In genomic region chr3:143951351-143951971, GRCh38 we compare ENCODE assay signal across 8 cellular contexts. TPM values are rescaled to one million over a fixed set of nuclear protein-coding genes. Genes with fewer than 3 reads are reported as not detected.
A peak's percentile ranks its signal among the peaks of the same experiment; 100 is the strongest.
DNase-seq lines count a peak whose midpoint lies in the region; FAIRE-seq and TF ChIP-seq lines count a peak whose summit lies in the region.

No MANE protein-coding gene starts in this region.

- H3K36me3 Mint-ChIP-seq in astrocyte (ENCODE audit: low read depth, unreplicated experiment), result no peaks in the 10 kb centered on the region

- no peaks in the 10 kb centered on the region for H3K4me1 Mint-ChIP-seq in astrocyte (ENCODE audit: low read depth, unreplicated experiment)

- H3K9me3 Mint-ChIP-seq in astrocyte (ENCODE audit: unreplicated experiment), result no peaks in the 10 kb centered on the region

- H3K36me3 ChIP-seq in astrocyte (ENCODE audit: insufficient read depth, low read length) (no peaks in the 10 kb centered on the region), kidney epithelial cell (ENCODE audit: control insufficient read depth, insufficient read depth, low read length) (no peaks in the 10 kb centered on the region), transverse colon (no peaks in the 10 kb centered on the region)

- H3K27me3 Mint-ChIP-seq in astrocyte (ENCODE audit: low read depth, unreplicated experiment), result no peaks in the 10 kb centered on the region

- no peak overlapping the region for H3K4me3 Mint-ChIP-seq in astrocyte (ENCODE audit: unreplicated experiment)

- no peak for TF ChIP-seq EP300 in transverse colon (IDR thresholded peaks at IDR 0.05; ENCODE audit: low read depth)

- H2AFZ ChIP-seq in astrocyte (ENCODE audit: low read depth, low read length), result no peak overlapping the region

- no peak overlapping the region for H3K4me3 ChIP-seq in AG10803 (ENCODE audit: low read length)
- H3K4me3 ChIP-seq in HFF-Myc (replicated peaks; ENCODE audit: low read depth, low read length), result no peak overlapping the region
- H3K4me3 ChIP-seq in astrocyte (ENCODE audit: insufficient read depth, low read depth, low read length), result no peak overlapping the region
- no peak overlapping the region for H3K4me3 ChIP-seq in kidney epithelial cell (ENCODE audit: low read depth, low read length)
- no peak overlapping the region for H3K4me3 ChIP-seq in transverse colon

- no peaks in the 10 kb centered on the region for H3K27me3 ChIP-seq in astrocyte (ENCODE audit: insufficient read depth, low read length)
- no peaks in the 10 kb centered on the region for H3K27me3 ChIP-seq in kidney epithelial cell (ENCODE audit: control insufficient read depth, insufficient read depth, low read length)
- H3K27me3 ChIP-seq in transverse colon, result no peaks in the 10 kb centered on the region

- intact Hi-C loops in transverse colon (cut with DNase I; ENCODE audit: low total_unique reads), result no loop called here

- no peak overlapping the region for H3K27ac Mint-ChIP-seq in astrocyte (ENCODE audit: unreplicated experiment)

- peak; percentile 65 for FAIRE-seq in astrocyte (lab: Jason Lieb, UNC)

- peak; percentile 50 for DNase-seq in AG10803 (ENCODE audit: low read depth)
- peak; percentile 20 for DNase-seq in GDM1 (lab: John Stamatoyannopoulos, UW)
- DNase-seq in HFF-Myc (ENCODE audit: extremely low read depth, low read depth), result no peak
- peak; percentile 20 for DNase-seq in NCI-H2227 (lab: John Stamatoyannopoulos, UW; ENCODE audit: unreplicated experiment)
- DNase-seq in astrocyte (ENCODE audit: low read depth), result no peak
- no peak for DNase-seq in kidney epithelial cell (ENCODE audit: low read depth)
- DNase-seq in transverse colon, result no peak
- DNase-seq in cortex of kidney (lab: John Stamatoyannopoulos, UW), result no peak

- no peaks in the 10 kb centered on the region for H3K4me1 ChIP-seq in astrocyte (ENCODE audit: insufficient read depth, low read length)
- no peaks in the 10 kb centered on the region for H3K4me1 ChIP-seq in transverse colon

- no peak for TF ChIP-seq POLR2A in transverse colon (IDR thresholded peaks at IDR 0.05)

- TF ChIP-seq CTCF in AG10803 (conservative IDR thresholded peaks at IDR 0.05; ENCODE audit: low read length), result peak; percentile 90
- TF ChIP-seq CTCF in HFF-Myc (IDR thresholded peaks at IDR 0.05; ENCODE audit: low read depth, low read length, missing control alignments), result peak; percentile 62
- peak; percentile 76 for TF ChIP-seq CTCF in astrocyte (IDR thresholded peaks at IDR 0.05; ENCODE audit: insufficient read depth, low read depth, low read length)
- peak; percentile 74 for TF ChIP-seq CTCF in kidney epithelial cell (IDR thresholded peaks at IDR 0.05; ENCODE audit: insufficient read depth, low read length, poor library complexity, severe bottlenecking)
- peak; percentile 43 to 68 (median 56) for TF ChIP-seq CTCF in transverse colon (IDR thresholded peaks at IDR 0.05)

- 88 to 95% methylated on average over 1 of the region's 1 CpG for WGBS in transverse colon (ENCODE audit: low coverage in 1 of 2), 2 donors

- no peak overlapping the region for H3K4me2 ChIP-seq in astrocyte (ENCODE audit: low read length)

- H3K79me2 ChIP-seq in astrocyte (ENCODE audit: insufficient read depth, low read length), result no peaks in the 10 kb centered on the region

- in situ Hi-C loops in transverse colon (cut with MboI; ENCODE audit: low pct_ligation_motif_present in 1 of 4, low pct_unique_long_range_greater_than_20kb in 1 of 4, low sequenced_read_pairs in 3 of 4), result loop anchor here in 2 of 4 donors (10.0 to 25.0 kb wide), 2 partner anchors 177 to 189 kb away; no protein-coding TSS in a partner anchor

- no peak overlapping the region for H3K9ac ChIP-seq in astrocyte (ENCODE audit: low read length)

- no peaks in the 10 kb centered on the region for H4K20me1 ChIP-seq in astrocyte (ENCODE audit: insufficient read depth, low read length)

- H3K27ac ChIP-seq in astrocyte (ENCODE audit: low read depth, low read length), result no peak overlapping the region
- no peak overlapping the region for H3K27ac ChIP-seq in transverse colon

- H3K9me3 ChIP-seq in astrocyte (ENCODE audit: insufficient read depth, low read depth, low read length), result no peaks in the 10 kb centered on the region
- H3K9me3 ChIP-seq in transverse colon, result no peaks in the 10 kb centered on the region

RNA-seq across cellular contexts. Expression of gene DIPK2A, which starts 20.2 kb away (rescaled TPM):
- total RNA-seq in astrocyte (11.7 and 19.1 TPM in 2 replicates), kidney epithelial cell (9.4 and 11.2 TPM in 2 replicates), transverse colon (10 to 100 TPM; 10.1 to 28.3 (median 17.0) TPM)

Comparison
In these comparisons a context has a peak if more than half of its experiments do, and no peak if none do; other contexts are left out.
1. DNase-seq: peak in AG10803 (single experiment), GDM1 (single experiment) and NCI-H2227 (single experiment); none in HFF-Myc (single experiment), astrocyte (single experiment), kidney epithelial cell (single experiment), transverse colon (single experiment) and cortex of kidney (single experiment).
2. Peak in every context shown above with its lines, with median percentiles within 50 percentile points of each other: CTCF ChIP-seq.